Comparison of ENCODE assay signal across 9 cellular contexts in the genomic region with DNA sequence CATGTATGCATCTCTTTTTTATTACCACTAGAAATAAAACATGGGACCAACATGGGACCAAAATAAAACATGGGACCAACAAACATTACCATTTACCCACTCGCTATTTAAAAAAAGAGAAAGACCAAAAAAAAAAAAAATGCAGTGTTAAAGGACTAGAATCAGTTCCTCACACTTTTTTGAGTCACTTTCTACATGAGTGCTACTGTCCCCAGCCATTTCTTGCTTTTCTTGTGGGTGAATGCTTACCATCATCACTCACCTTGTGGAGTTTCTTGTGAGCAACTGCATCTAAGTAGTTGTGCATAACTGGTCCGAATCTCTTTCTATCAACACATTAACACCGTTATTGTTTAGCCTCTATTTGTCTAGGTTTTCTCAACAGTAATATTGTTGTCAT.
"Had no signal": no experiment of that assay in that cellular context is flagged by ENCODE, and none has a peak within 500 bp of the region (broad histone marks: within the 10 kb centered on the region; RNA-seq: fewer than 3 reads in every experiment).

No MANE protein-coding gene starts in this region.

- H3K27ac Mint-ChIP-seq: IgD-negative memory B cell had no signal

- H3K27ac ChIP-seq: HL-60, KMS-11 had no signal

- FAIRE-seq: HepG2, HTR-8/SVneo, K562 had no signal

- H3K4me2 ChIP-seq: KMS-11 had no signal

- ATAC-seq: HepG2, K562 had no signal

- H3K4me3 Mint-ChIP-seq: IgD-negative memory B cell had no signal

- H3K36me3 Mint-ChIP-seq: IgD-negative memory B cell had no signal

- H3K27me3 Mint-ChIP-seq: IgD-negative memory B cell had no signal

- H3K4me3 ChIP-seq: K562 had no signal

- H3K4me1 Mint-ChIP-seq: IgD-negative memory B cell had no signal

- H3K9ac ChIP-seq: KMS-11 had no signal

- DNase-seq: IMR-90, KBM-7, KG1 had no signal
